12 cellular contexts compared by ENCODE assay signal in genomic region chr16:12091569-12092346, GRCh38.
DNase-seq lines count a peak whose midpoint lies in the region; ATAC-seq and TF ChIP-seq lines count a peak whose summit lies in the region.
"Had no signal": no experiment of that assay in that cellular context is flagged by ENCODE, and none has a peak within 500 bp of the region (broad histone marks: within the 10 kb centered on the region; RNA-seq: fewer than 3 reads in every experiment).

No MANE protein-coding gene starts in this region.

- TF ChIP-seq CTCF in AG04450 (IDR thresholded peaks at IDR 0.05; ENCODE audit: low read depth, low read length) = no peak
- no peak for TF ChIP-seq CTCF in IMR-90 (conservative IDR thresholded peaks at IDR 0.05; ENCODE audit: low read depth, low read length)
- TF ChIP-seq CTCF in nephron (IDR thresholded peaks at IDR 0.05; ENCODE audit: unreplicated experiment in 3 of 3) = no peak
- TF ChIP-seq CTCF in body of pancreas (IDR thresholded peaks at IDR 0.05) = no peak
- no peak for TF ChIP-seq CTCF in esophagus muscularis mucosa (IDR thresholded peaks at IDR 0.05)

- POLR2A ChIA-PET in AG04450 (lab: Yijun Ruan, JAX) (interaction anchor here (0.6 to 0.7 kb wide), 2 partner anchors 68 to 138 kb away, joined by 3 to 7 read pairs; no protein-coding TSS in a partner anchor), IMR-90 (lab: Charles Lee; ENCODE audit: unreplicated experiment) (no interaction called here)

- H3K79me1 ChIP-seq in IMR-90 (ENCODE audit: low read depth in 1 of 2, low read length in 2 of 2) = peaks cover 0 to 25% of the 10 kb centered on the region in 2 experiments; a peak in 2 of 4 replicates

- H4K20me1 ChIP-seq in IMR-90 (ENCODE audit: insufficient read depth, low read length) = peaks cover 39% of the 10 kb centered on the region; the same call in 1 of the 2 replicates

- H3K27me3 ChIP-seq in AG04450 (ENCODE audit: control insufficient read depth, insufficient read depth, low read length) (no peaks in the 10 kb centered on the region), IMR-90 (ENCODE audit: control insufficient read depth, insufficient read depth, low read length) (no peaks in the 10 kb centered on the region), ectodermal cell (ENCODE audit: control insufficient read depth, insufficient read depth, low read length, poor library complexity, severe bottlenecking) (peaks cover 62% of the 10 kb centered on the region), body of pancreas (no peaks in the 10 kb centered on the region), esophagus muscularis mucosa (no peaks in the 10 kb centered on the region)
- H3K27me3 ChIP-seq: brain microvascular endothelial cell had no signal

- H3K9me1 ChIP-seq in IMR-90 (ENCODE audit: insufficient read depth, low read length) = peaks cover 17% of the 10 kb centered on the region

- H2BK120ac ChIP-seq in IMR-90 (ENCODE audit: low read depth, low read length) = no peak overlapping the region

- H3K4me3 ChIP-seq in AG04450 (ENCODE audit: low read depth, low read length) (no peak overlapping the region), IMR-90 (ENCODE audit: insufficient read depth, low read depth, low read length) (no peak overlapping the region), ectodermal cell (ENCODE audit: insufficient read depth, low read depth, low read length) (no peak overlapping the region), body of pancreas (no peak overlapping the region), esophagus muscularis mucosa (no peak overlapping the region)
- H3K4me3 ChIP-seq: lung had no signal

- H3K4me1 Mint-ChIP-seq in nephron = peaks cover 65% of the 10 kb centered on the region

- in situ Hi-C loops in IMR-90 (cut with MboI; ENCODE audit: low sequenced_read_pairs) = loop anchor here (10.0 kb wide), 3 partner anchors 113 to 723 kb away; no protein-coding TSS in a partner anchor

- DNase-seq in AG04450 (ENCODE audit: low read depth, low spot score) (no peak), IMR-90 (no peak), foreskin melanocyte (no peak), body of pancreas (no peak), esophagus muscularis mucosa (ENCODE audit: extremely low spot score) (no peak), midbrain (lab: John Stamatoyannopoulos, UW) (no peak)
- DNase-seq: activated CD8-positive, alpha-beta memory T cell treated with anti-CD3 and anti-CD28 coated beads for 24 hours; effector CD8-positive, alpha-beta T cell had no signal

- H3K23ac ChIP-seq in IMR-90 (ENCODE audit: low read depth, low read length) = no peak overlapping the region

- H3K9ac ChIP-seq in IMR-90 (ENCODE audit: low read depth, low read length) = no peak overlapping the region

- H3K4me1 ChIP-seq in IMR-90 (ENCODE audit: control insufficient read depth, insufficient read depth, low read length) (peaks cover 22% of the 10 kb centered on the region), ectodermal cell (ENCODE audit: control insufficient read depth, insufficient read depth, low read length) (peaks cover 40% of the 10 kb centered on the region), body of pancreas (peaks cover 5% of the 10 kb centered on the region), esophagus muscularis mucosa (peaks cover 29 to 55% (median 46%) of the 10 kb centered on the region in 4 donors)

- 84% methylated on average over 10 of the region's 13 CpGs; no CpG with 5 or more reads in 1 of the 2 experiments for WGBS in IMR-90 (ENCODE audit: extremely low coverage in 2 of 2, insufficient read length in 1 of 2), 2 experiments
- WGBS in ectodermal cell, 2 experiments = 63 to 69% methylated on average over 13 of the region's 13 CpGs
- 82 to 90% methylated on average over 11 to 13 of the region's 13 CpGs for WGBS in body of pancreas, 2 donors
- 91% methylated on average over 13 of the region's 13 CpGs for WGBS in esophagus muscularis mucosa

- H3K14ac ChIP-seq in IMR-90 (replicated peaks; ENCODE audit: low read depth, low read length) = no peak overlapping the region

- TF ChIP-seq POLR2A in IMR-90 (IDR thresholded peaks at IDR 0.05; ENCODE audit: low read depth, low read length) = no peak
- TF ChIP-seq POLR2A in body of pancreas (IDR thresholded peaks at IDR 0.05) = no peak
- no peak for TF ChIP-seq POLR2A in esophagus muscularis mucosa (IDR thresholded peaks at IDR 0.05; ENCODE audit: low read depth)

- no peak overlapping the region for H2BK15ac ChIP-seq in IMR-90 (ENCODE audit: low read depth, low read length)

- H3K27ac Mint-ChIP-seq in nephron = peak overlapping the region; percentile 74 to 89 (median 81)

- no peak overlapping the region for H2AK9ac ChIP-seq in IMR-90 (replicated peaks; ENCODE audit: low read depth, low read length, poor library complexity)

- H4K91ac ChIP-seq in IMR-90 (ENCODE audit: insufficient read depth, low read depth, low read length) = no peak overlapping the region

- no peak overlapping the region for H3K56ac ChIP-seq in IMR-90 (ENCODE audit: extremely low read depth, insufficient read depth, low read length)

- H3K9me3 Mint-ChIP-seq in nephron = no peaks in the 10 kb centered on the region

- ATAC-seq in IMR-90 (ENCODE audit: low read depth) (no peak), body of pancreas (no peak)

- H3K36me3 ChIP-seq in IMR-90 (ENCODE audit: control insufficient read depth, insufficient read depth, low read length) = no peaks in the 10 kb centered on the region
- no peaks in the 10 kb centered on the region for H3K36me3 ChIP-seq in ectodermal cell (ENCODE audit: control insufficient read depth, insufficient read depth, low read length)
- H3K36me3 ChIP-seq in body of pancreas (replicated peaks in 1 of 2; ENCODE audit: insufficient read depth in 1 of 2, low read depth in 2 of 2) = no peaks in the 10 kb centered on the region
- no peaks in the 10 kb centered on the region for H3K36me3 ChIP-seq in esophagus muscularis mucosa
- H3K36me3 ChIP-seq: brain microvascular endothelial cell had no signal

- no peak overlapping the region for H3K18ac ChIP-seq in IMR-90 (ENCODE audit: low read depth, low read length)

- BruUV-seq in IMR-90 (replicated peaks; lab: Mats Ljungman, UMichigan) = no TSS peak

- H2AFZ ChIP-seq in IMR-90 (replicated peaks; ENCODE audit: low read length, poor library complexity) = no peak overlapping the region

- no peak overlapping the region; a peak in 1 of 4 replicates for H4K8ac ChIP-seq in IMR-90 (ENCODE audit: low read depth in 2 of 2, low read length in 2 of 2)

- peak overlapping the region; percentile 1 to 73 (median 29) for H3K4me3 Mint-ChIP-seq in nephron

- H2AK5ac ChIP-seq in IMR-90 (ENCODE audit: low read depth, low read length) = peak overlapping the region; percentile 18

- H3K9me3 ChIP-seq in AG04450 (ENCODE audit: control insufficient read depth, insufficient read depth, low read length) (no peaks in the 10 kb centered on the region), IMR-90 (ENCODE audit: control insufficient read depth, insufficient read depth, low read length) (no peaks in the 10 kb centered on the region), ectodermal cell (ENCODE audit: control insufficient read depth, low read length) (no peaks in the 10 kb centered on the region), body of pancreas (no peaks in the 10 kb centered on the region), esophagus muscularis mucosa (no peaks in the 10 kb centered on the region)

- H3K27me3 Mint-ChIP-seq in nephron (ENCODE audit: low read depth) = peaks cover 11% of the 10 kb centered on the region

- no peak overlapping the region; the same call in 1 of the 2 replicates for H3K4ac ChIP-seq in IMR-90 (ENCODE audit: low read depth, low read length)

- dilution Hi-C loops in IMR-90 (cut with HindIII; ENCODE audit: low sequenced_read_pairs, unreplicated experiment) = no loop called here

- no peak overlapping the region for H2BK5ac ChIP-seq in IMR-90 (ENCODE audit: low read depth, low read length, poor library complexity, severe bottlenecking)

- H3K27ac ChIP-seq in AG04450 (ENCODE audit: low read depth, low read length) (peak overlapping the region; percentile 52), IMR-90 (ENCODE audit: insufficient read depth, low read length) (no peak overlapping the region), ectodermal cell (ENCODE audit: insufficient read depth, low read depth, low read length, poor library complexity, severe bottlenecking) (peak overlapping the region; percentile 2), body of pancreas (no peak overlapping the region), esophagus muscularis mucosa (replicated peaks in 1 of 4) (no peak overlapping the region)
- H3K27ac ChIP-seq: brain microvascular endothelial cell had no signal

- peak overlapping the region; percentile 29; the same call in 1 of the 2 replicates for H2BK20ac ChIP-seq in IMR-90 (ENCODE audit: low read depth, low read length)

- TF ChIP-seq EP300 in esophagus muscularis mucosa (IDR thresholded peaks at IDR 0.05) = no peak

- intact Hi-C loops in IMR-90 (cut with micrococcal nuclease) (loop anchor here (10.0 kb wide), 3 partner anchors 303 to 463 kb away; no protein-coding TSS in a partner anchor), body of pancreas (cut with DNase I) (loop anchor here (10.0 kb wide), 1 partner anchor 163 kb away; no protein-coding TSS in a partner anchor), esophagus muscularis mucosa (cut with DNase I) (loop anchor here (5.0 to 10.0 kb wide), 2 partner anchors 243 to 1676 kb away; no protein-coding TSS in a partner anchor)

- no peak for TF ChIP-seq RAD21 in IMR-90 (IDR thresholded peaks at IDR 0.05; ENCODE audit: low read length)

- H4K5ac ChIP-seq in IMR-90 (ENCODE audit: low read depth, low read length) = no peak overlapping the region

- no peak overlapping the region for H3K4me2 ChIP-seq in IMR-90 (ENCODE audit: low read depth, low read length)

- no peaks in the 10 kb centered on the region for H3K36me3 Mint-ChIP-seq in nephron (ENCODE audit: low read depth)

- CTCF ChIA-PET in AG04450 (lab: Charles Lee) = interaction anchor here (1.7 kb wide), 1 partner anchor 24 kb away, joined by 5 read pairs; no protein-coding TSS in a partner anchor
- CTCF ChIA-PET in IMR-90 (lab: Yijun Ruan, JAX) = no interaction called here

TF ChIP-seq in IMR-90, 13 proteins besides CTCF, POLR2A, EP300 and RAD21:
- TF ChIP-seq MAFK (IDR thresholded peaks at IDR 0.05; ENCODE audit: low read depth, low read length) (0 out of 2 replicates have a peak, but pooled peaks have one; percentile 18), ELK1 (IDR thresholded peaks at IDR 0.05; ENCODE audit: borderline replicate concordance, low read depth, low read length) (no peak)

Comparison
In these comparisons a context has a peak if more than half of its experiments do, and no peak if none do; other contexts are left out.
1. H3K27ac ChIP-seq: peak in AG04450 (single experiment) and ectodermal cell (single experiment); none in IMR-90 (single experiment), body of pancreas (0 of 4) and esophagus muscularis mucosa (0 of 4).